ENCODE assay signal across 8 cellular contexts in the genomic region with DNA sequence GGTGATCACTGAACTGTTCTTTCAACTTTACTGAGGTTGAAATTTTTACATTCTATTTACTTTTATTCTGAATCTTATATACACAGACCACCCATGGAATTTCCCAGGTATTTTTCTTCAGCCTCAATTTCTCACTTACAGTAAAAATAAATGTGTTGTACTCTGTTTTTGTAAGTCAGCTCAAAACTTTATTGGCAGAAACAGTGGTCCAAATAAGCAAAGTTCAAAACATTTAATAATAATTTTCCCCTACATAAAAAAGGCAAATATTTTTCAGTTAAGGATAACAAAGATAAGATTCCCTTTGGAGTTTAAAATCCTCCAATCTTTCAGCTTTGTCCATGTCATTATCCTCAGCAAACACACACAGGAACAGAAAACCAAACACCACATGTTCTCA.
"Had no signal": no experiment of that assay in that cellular context is flagged by ENCODE, and none has a peak within 500 bp of the region (broad histone marks: within the 10 kb centered on the region; RNA-seq: fewer than 3 reads in every experiment).

No MANE protein-coding gene starts in this region.

- H3K4me2 ChIP-seq: GM23338 had no signal

- FAIRE-seq: H1, H54, HTR-8/SVneo had no signal

- H2AFZ ChIP-seq: GM23338 had no signal

- H3K27ac Mint-ChIP-seq: GM23338, H9 had no signal

- DNase-seq: H9, HCEC 1CT, IMR-90, KBM-7 had no signal

- H3K4me3 Mint-ChIP-seq: GM23338, H9 had no signal

- ATAC-seq: GM23338 had no signal

- H3K4me1 Mint-ChIP-seq: GM23338 had no signal

- H3K4me3 ChIP-seq: GM23338 had no signal
